In the genomic region with DNA sequence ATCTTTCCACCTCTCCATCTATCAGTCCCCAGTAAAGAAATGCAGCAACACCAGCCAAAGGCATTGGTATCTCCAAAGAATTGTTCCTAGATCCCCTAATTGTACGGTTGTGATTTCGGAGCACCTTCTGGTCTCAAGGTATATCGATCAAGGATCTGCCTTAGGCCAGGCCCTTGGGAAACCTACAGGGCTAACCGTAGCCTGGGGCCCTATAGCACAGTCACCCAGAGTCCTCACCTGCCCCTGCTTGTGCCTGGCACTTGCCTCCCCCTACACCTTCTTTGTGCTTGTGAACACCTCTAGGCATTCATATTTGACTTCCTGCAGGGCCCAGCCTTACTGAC, we compare ENCODE assay signal across 9 cellular contexts. TPM values are rescaled to one million over a fixed set of nuclear protein-coding genes. Genes with fewer than 3 reads are reported as not detected.
DNase-seq lines count a peak whose midpoint lies in the region; ATAC-seq, FAIRE-seq and TF ChIP-seq lines count a peak whose summit lies in the region.
"Had no signal": no experiment of that assay in that cellular context is flagged by ENCODE, and none has a peak within 500 bp of the region (broad histone marks: within the 10 kb centered on the region; RNA-seq: fewer than 3 reads in every experiment).

No MANE protein-coding gene starts in this region.

- H3K4me3 ChIP-seq in BLaER1 (peak overlapping the region; percentile 65), MG63 (peak overlapping the region; percentile 50), H1 (ENCODE audit: extremely low read depth in 1 of 4, insufficient read depth in 2 of 4, low read depth in 3 of 4, low read length in 4 of 4) (peak overlapping the region; percentile 50 to 78 (median 72); a peak in 5 of 8 replicates), neutrophil (ENCODE audit: low read depth in 1 of 2, low read length in 1 of 2) (no peak overlapping the region)

- no peak overlapping the region for H3K4ac ChIP-seq in H1 (replicated peaks; ENCODE audit: insufficient read length, low read depth, low read length)

- H2AFZ ChIP-seq in H1 (ENCODE audit: low read length) = no peak overlapping the region

- no peaks in the 10 kb centered on the region for H3K79me1 ChIP-seq in H1 (ENCODE audit: low read depth, low read length)

- H2BK20ac ChIP-seq in H1 (ENCODE audit: low read length) = no peak overlapping the region

- H3K9ac ChIP-seq in BLaER1 (peak overlapping the region; percentile 76; the same call in 1 of the 2 replicates), H1 (replicated peaks in 1 of 4; ENCODE audit: extremely low read depth in 1 of 4, low read depth in 3 of 4, low read length in 3 of 4) (peak overlapping the region in 3 of 4 experiments; percentile 46 to 64 (median 52); a peak in 5 of 7 replicates)

- no peak overlapping the region for H2BK15ac ChIP-seq in H1 (ENCODE audit: low read length)

- H3K36me3 ChIP-seq in BLaER1 (peaks cover 52% of the 10 kb centered on the region), MG63 (peaks cover 25% of the 10 kb centered on the region), H1 (ENCODE audit: control insufficient read depth in 2 of 4, insufficient read depth in 4 of 4, low read length in 3 of 4) (peaks cover 10 to 46% (median 28%) of the 10 kb centered on the region in 4 experiments), neutrophil (peaks cover 62% of the 10 kb centered on the region)

- H3K23ac ChIP-seq in H1 (ENCODE audit: insufficient read length) = no peak overlapping the region

- ATAC-seq in GM21423 (IDR thresholded peaks at IDR 0.05; ENCODE audit: unreplicated experiment) = no peak

- H3K4me1 ChIP-seq in BLaER1 (peaks cover 48% of the 10 kb centered on the region), H1 (replicated peaks in 1 of 4; ENCODE audit: control insufficient read depth in 3 of 4, insufficient read depth in 4 of 4, low read length in 3 of 4) (peaks cover 0 to 15% (median 2%) of the 10 kb centered on the region in 4 experiments; a peak in 4 of 7 replicates), neutrophil (ENCODE audit: control insufficient read depth in 1 of 2, insufficient read depth in 1 of 2, low read depth in 1 of 2, low read length in 1 of 2) (peaks cover 35 to 36% of the 10 kb centered on the region in 2 experiments)

- H3K14ac ChIP-seq in H1 (ENCODE audit: insufficient read length) = no peak overlapping the region

- 86% methylated on average over 4 of the region's 4 CpGs; no CpG with 5 or more reads in 1 of the 2 experiments for WGBS in H1 (ENCODE audit: extremely low coverage in 1 of 2, insufficient coverage in 1 of 2, insufficient read length in 1 of 2, insufficient replicate concordance in 2 of 2, low coverage in 1 of 2, low lambda C conversion rate in 2 of 2, missing lambda C conversion rate in 1 of 2), 2 experiments

- H3K9me3 ChIP-seq in BLaER1 (no peaks in the 10 kb centered on the region), MG63 (no peaks in the 10 kb centered on the region), H1 (ENCODE audit: insufficient read depth in 2 of 2, low read depth in 1 of 2, low read length in 1 of 2) (no peaks in the 10 kb centered on the region), neutrophil (no peaks in the 10 kb centered on the region)

- no peaks in the 10 kb centered on the region for H4K20me1 ChIP-seq in BLaER1
- peaks cover 3 to 6% of the 10 kb centered on the region in 2 experiments for H4K20me1 ChIP-seq in H1 (replicated peaks in 1 of 2; ENCODE audit: control insufficient read depth in 1 of 2, insufficient read depth in 2 of 2, low read length in 2 of 2)

- TF ChIP-seq RAD21 in H1 (IDR thresholded peaks at IDR 0.05 in 1 of 2, conservative IDR thresholded peaks at IDR 0.05 in 1 of 2; ENCODE audit: low read depth in 2 of 2, low read length in 2 of 2) = no peak

- peak overlapping the region; percentile 78 for H3K4me2 ChIP-seq in BLaER1
- H3K4me2 ChIP-seq in H1 (ENCODE audit: insufficient read depth in 1 of 2, low read depth in 2 of 2, low read length in 2 of 2) = peak overlapping the region; percentile 68 to 85

- peak overlapping the region; percentile 70 for H3K27ac ChIP-seq in BLaER1
- peak overlapping the region; percentile 44; the same call in 1 of the 2 replicates for H3K27ac ChIP-seq in H1 (ENCODE audit: low read depth, low read length)
- peak overlapping the region; percentile 64 for H3K27ac ChIP-seq in neutrophil

- no peak overlapping the region for H4K91ac ChIP-seq in H1 (replicated peaks; ENCODE audit: insufficient read length, low read length)

- TF ChIP-seq CTCF in H1 (IDR thresholded peaks at IDR 0.05; ENCODE audit: control extremely low read depth in 1 of 3, insufficient read depth in 1 of 3, low read depth in 1 of 3, low read length in 3 of 3) (no peak), neutrophil (IDR thresholded peaks at IDR 0.05) (no peak)

- no peaks in the 10 kb centered on the region for H3K27me3 ChIP-seq in BLaER1
- H3K27me3 ChIP-seq in MG63 = no peaks in the 10 kb centered on the region
- H3K27me3 ChIP-seq in H1 (replicated peaks in 1 of 4; ENCODE audit: control insufficient read depth in 3 of 4, extremely low read depth in 1 of 4, insufficient read depth in 3 of 4, low read length in 3 of 4) = no peaks in the 10 kb centered on the region
- no peaks in the 10 kb centered on the region for H3K27me3 ChIP-seq in neutrophil

- H4K5ac ChIP-seq in H1 (ENCODE audit: insufficient read length, low read depth, low read length) = no peak overlapping the region

- H2BK12ac ChIP-seq in H1 (ENCODE audit: low read depth, low read length) = no peak overlapping the region

- no peak overlapping the region for H3K56ac ChIP-seq in H1 (replicated peaks; ENCODE audit: insufficient read length, low read depth, low read length)

- H2AK5ac ChIP-seq in H1 (ENCODE audit: low read depth, low read length) = no peak overlapping the region; the same call in 1 of the 2 replicates

- no peak for TF ChIP-seq POLR2A in H1 (IDR thresholded peaks at IDR 0.05; ENCODE audit: control extremely low read depth in 1 of 2, low read depth in 2 of 2, low read length in 2 of 2)

- no peak overlapping the region for H2BK120ac ChIP-seq in H1 (replicated peaks; ENCODE audit: low read depth, low read length)

- DNase-seq in MG63 = no peak
- DNase-seq in H1 (ENCODE audit: low read depth in 1 of 2, low spot score in 2 of 2) = peak in 1 of 2 experiments; percentile 56
- DNase-seq in Ammon's horn (ENCODE audit: low spot score) = no peak
- DNase-seq in dermis blood vessel endothelial cell = no peak
- DNase-seq in pons (ENCODE audit: low spot score) = no peak
- DNase-seq: T-helper 9 cell had no signal

- POLR2A ChIA-PET in H1 (lab: Charles Lee; ENCODE audit: partially characterized antibody) = interaction anchor here (0.6 to 53.4 kb wide), 17 partner anchors 9 to 663 kb away, joined by 3 to 1521 read pairs (median 4); partner anchors contain the start of genes AURKB, BORCS6, CTC1 and PFAS

- no peak overlapping the region for H4K8ac ChIP-seq in H1 (ENCODE audit: extremely low read depth, insufficient read depth, low read length)

- CTCF ChIA-PET in H1 (lab: Charles Lee; ENCODE audit: partially characterized antibody) = interaction anchor here (0.5 to 2.0 kb wide), 6 partner anchors 10 to 301 kb away, joined by 3 to 4 read pairs (median 4); no protein-coding TSS in a partner anchor

- no peak for TF ChIP-seq EP300 in H1 (IDR thresholded peaks at IDR 0.05; ENCODE audit: borderline replicate concordance in 1 of 2, low read depth in 2 of 2, low read length in 2 of 2)

- H3K23me2 ChIP-seq in H1 (ENCODE audit: low read depth, low read length) = peaks cover 16% of the 10 kb centered on the region

- no peak overlapping the region for H3K18ac ChIP-seq in H1 (ENCODE audit: extremely low read depth, low read length)

- no peak for FAIRE-seq in H1 (lab: Jason Lieb, UNC)

- H3K79me2 ChIP-seq in H1 (ENCODE audit: control insufficient read depth in 1 of 2, insufficient read depth in 2 of 2, low read length in 2 of 2) = no peaks in the 10 kb centered on the region

- H2BK5ac ChIP-seq in H1 (ENCODE audit: low read depth, low read length) = no peak overlapping the region; the same call in 1 of the 2 replicates

RNA-seq across cellular contexts. Expression of gene AURKB, which starts 16.8 kb away (rescaled TPM):
- 89.2 and 119 TPM in 2 replicates for total RNA-seq in MG63 (2014; rRNA removed; shearing (Covaris generic); ENCODE audit: low replicate concordance)
- total RNA-seq in H1 (2021; fragmentation: NEBNext Ultra II Directional; extraction: Animal tissue kit (Norgen Biotek cat#: 25700)) = 154 and 160 TPM in 2 replicates
- polyA plus RNA-seq in H1 (2011; rRNA removed) = 102 and 171 TPM in 2 replicates
- 93.9 TPM for polyA plus RNA-seq in H1 (2011; cell fraction: cytosol; rRNA removed)
- 222 TPM for polyA plus RNA-seq in H1 (2011; cell fraction: nucleus; rRNA removed)
- 155 to 177 TPM (median 169 TPM) in 4 replicates for polyA plus RNA-seq in H1 (2012, experiment 1 of 2)
- 172 TPM for polyA plus RNA-seq in H1 (2012, experiment 2 of 2)
- 168 TPM for polyA plus RNA-seq in H1 (2013, experiment 1 of 2)
- 162 TPM for polyA plus RNA-seq in H1 (2013, experiment 2 of 2)
- 55.0 and 80.2 TPM in 2 replicates for polyA minus RNA-seq in H1 (2011; rRNA and poly(A)+ RNA removed)
- polyA minus RNA-seq in H1 (2011; cell fraction: cytosol; rRNA and poly(A)+ RNA removed) = 41.2 TPM
- polyA minus RNA-seq in H1 (2011; cell fraction: nucleus; rRNA and poly(A)+ RNA removed) = 80.6 TPM
- total RNA-seq in dermis blood vessel endothelial cell = 15.3 and 58.0 TPM in 2 replicates

RNA-seq across cellular contexts. Expression of gene CTC1, which starts 20.6 kb away (rescaled TPM):
- 4.2 and 25.8 TPM in 2 replicates for total RNA-seq in MG63 (2014; rRNA removed; shearing (Covaris generic); ENCODE audit: low replicate concordance)
- 33.7 and 39.8 TPM in 2 replicates for total RNA-seq in H1 (2021; fragmentation: NEBNext Ultra II Directional; extraction: Animal tissue kit (Norgen Biotek cat#: 25700))
- polyA plus RNA-seq in H1 (2011; rRNA removed) = 19.4 and 32.2 TPM in 2 replicates
- polyA plus RNA-seq in H1 (2011; cell fraction: cytosol; rRNA removed) = 13.3 TPM
- polyA plus RNA-seq in H1 (2011; cell fraction: nucleus; rRNA removed) = 112 TPM
- polyA plus RNA-seq in H1 (2012, experiment 1 of 2) = 12.8 to 17.3 TPM (median 14.4 TPM) in 4 replicates
- polyA plus RNA-seq in H1 (2012, experiment 2 of 2) = 6.4 TPM
- 13.0 TPM for polyA plus RNA-seq in H1 (2013, experiment 1 of 2)
- 12.3 TPM for polyA plus RNA-seq in H1 (2013, experiment 2 of 2)
- polyA minus RNA-seq in H1 (2011; rRNA and poly(A)+ RNA removed) = 36.9 and 45.5 TPM in 2 replicates
- polyA minus RNA-seq in H1 (2011; cell fraction: cytosol; rRNA and poly(A)+ RNA removed) = 11.2 TPM
- polyA minus RNA-seq in H1 (2011; cell fraction: nucleus; rRNA and poly(A)+ RNA removed) = 74.9 TPM
- 8.2 and 9.0 TPM in 2 replicates for total RNA-seq in dermis blood vessel endothelial cell

RNA-seq across cellular contexts. Expression of gene PFAS, which starts 21.9 kb away (rescaled TPM):
- total RNA-seq in MG63 (2014; rRNA removed; shearing (Covaris generic); ENCODE audit: low replicate concordance) = 72.8 and 82.7 TPM in 2 replicates
- 238 and 248 TPM in 2 replicates for total RNA-seq in H1 (2021; fragmentation: NEBNext Ultra II Directional; extraction: Animal tissue kit (Norgen Biotek cat#: 25700))
- polyA plus RNA-seq in H1 (2011; rRNA removed) = 88.4 and 120 TPM in 2 replicates
- 82.0 TPM for polyA plus RNA-seq in H1 (2011; cell fraction: cytosol; rRNA removed)
- polyA plus RNA-seq in H1 (2011; cell fraction: nucleus; rRNA removed) = 363 TPM
- polyA plus RNA-seq in H1 (2012, experiment 1 of 2) = 107 to 119 TPM (median 115 TPM) in 4 replicates
- polyA plus RNA-seq in H1 (2012, experiment 2 of 2) = 124 TPM
- polyA plus RNA-seq in H1 (2013, experiment 1 of 2) = 71.8 TPM
- polyA plus RNA-seq in H1 (2013, experiment 2 of 2) = 62.8 TPM
- polyA minus RNA-seq in H1 (2011; rRNA and poly(A)+ RNA removed) = 219 and 271 TPM in 2 replicates
- 89.1 TPM for polyA minus RNA-seq in H1 (2011; cell fraction: cytosol; rRNA and poly(A)+ RNA removed)
- polyA minus RNA-seq in H1 (2011; cell fraction: nucleus; rRNA and poly(A)+ RNA removed) = 167 TPM
- total RNA-seq in dermis blood vessel endothelial cell = 21.8 and 42.3 TPM in 2 replicates

RNA-seq across cellular contexts. Expression of gene BORCS6, which starts 37.2 kb away (rescaled TPM):
- 8.6 and 17.3 TPM in 2 replicates for total RNA-seq in MG63 (2014; rRNA removed; shearing (Covaris generic); ENCODE audit: low replicate concordance)
- total RNA-seq in H1 (2021; fragmentation: NEBNext Ultra II Directional; extraction: Animal tissue kit (Norgen Biotek cat#: 25700)) = 3.6 and 4.6 TPM in 2 replicates
- 3.3 and 3.8 TPM in 2 replicates for polyA plus RNA-seq in H1 (2011; rRNA removed)
- polyA plus RNA-seq in H1 (2011; cell fraction: cytosol; rRNA removed) = 3.7 TPM
- polyA plus RNA-seq in H1 (2011; cell fraction: nucleus; rRNA removed) = 2.7 TPM
- 2.3 to 3.4 TPM (median 2.8 TPM) in 4 replicates for polyA plus RNA-seq in H1 (2012, experiment 1 of 2)
- 3.8 TPM for polyA plus RNA-seq in H1 (2012, experiment 2 of 2)
- 2.2 TPM for polyA plus RNA-seq in H1 (2013, experiment 1 of 2)
- polyA plus RNA-seq in H1 (2013, experiment 2 of 2) = 2.2 TPM
- polyA minus RNA-seq in H1 (2011; rRNA and poly(A)+ RNA removed) = 1.3 and 1.9 TPM in 2 replicates
- 3.7 TPM for polyA minus RNA-seq in H1 (2011; cell fraction: cytosol; rRNA and poly(A)+ RNA removed)
- 2.2 TPM for polyA minus RNA-seq in H1 (2011; cell fraction: nucleus; rRNA and poly(A)+ RNA removed)
- total RNA-seq in dermis blood vessel endothelial cell = 16.6 and 18.9 TPM in 2 replicates

RNA-seq across cellular contexts. Expression of gene TMEM107, which starts 51.0 kb away (rescaled TPM):
- total RNA-seq in MG63 (2014; rRNA removed; shearing (Covaris generic); ENCODE audit: low replicate concordance) = 17.6 and 25.6 TPM in 2 replicates
- total RNA-seq in H1 (2021; fragmentation: NEBNext Ultra II Directional; extraction: Animal tissue kit (Norgen Biotek cat#: 25700)) = 17.3 and 17.9 TPM in 2 replicates
- polyA plus RNA-seq in H1 (2011; rRNA removed) = 21.4 and 21.5 TPM in 2 replicates
- polyA plus RNA-seq in H1 (2011; cell fraction: cytosol; rRNA removed) = 16.0 TPM
- polyA plus RNA-seq in H1 (2011; cell fraction: nucleus; rRNA removed) = 16.9 TPM
- 8.9 to 12.0 TPM (median 9.6 TPM) in 4 replicates for polyA plus RNA-seq in H1 (2012, experiment 1 of 2)
- polyA plus RNA-seq in H1 (2012, experiment 2 of 2) = 8.0 TPM
- 9.6 TPM for polyA plus RNA-seq in H1 (2013, experiment 1 of 2)
- 10.3 TPM for polyA plus RNA-seq in H1 (2013, experiment 2 of 2)
- polyA minus RNA-seq in H1 (2011; rRNA and poly(A)+ RNA removed) = 37.4 and 44.0 TPM in 2 replicates
- 34.1 TPM for polyA minus RNA-seq in H1 (2011; cell fraction: cytosol; rRNA and poly(A)+ RNA removed)
- polyA minus RNA-seq in H1 (2011; cell fraction: nucleus; rRNA and poly(A)+ RNA removed) = 181 TPM
- total RNA-seq in dermis blood vessel endothelial cell = 13.0 and 17.5 TPM in 2 replicates

Comparison
In these comparisons a context has a peak if more than half of its experiments do, and no peak if none do; other contexts are left out.
1. H3K4me3 ChIP-seq: peak in BLaER1 (single experiment), MG63 (single experiment) and H1 (4 of 4); none in neutrophil (0 of 2).
2. Peak in every context shown above with its lines, with median percentiles within 50 percentile points of each other: H3K27ac ChIP-seq.